ENCODE assay signal across 1 cellular context in genomic region chr10:102422586-102423129, GRCh38.
A peak's percentile ranks its signal among the peaks of the same experiment; 100 is the strongest.
TF ChIP-seq lines count a peak whose summit lies in the region.

No MANE protein-coding gene starts in this region.

TF ChIP-seq in HepG2, 621 proteins besides CTCF, POLR2A, EP300 and RAD21 (continued from another document and continues in another):
- peak; percentile 64; the same call in 1 of the 2 replicates for TF ChIP-seq ZNF280D (CRISPR knock-in tag; IDR thresholded peaks at IDR 0.05)
- peak; percentile 98 for TF ChIP-seq ZNF687 (CRISPR knock-in tag; IDR thresholded peaks at IDR 0.05)
- peak; percentile 90 for TF ChIP-seq ZNF34 (CRISPR knock-in tag; IDR thresholded peaks at IDR 0.05; ENCODE audit: borderline replicate concordance)
- peak; percentile 92 for TF ChIP-seq ELF1 (CRISPR knock-in tag; IDR thresholded peaks at IDR 0.05)
- no peak for TF ChIP-seq SMAD3 (CRISPR knock-in tag; IDR thresholded peaks at IDR 0.05)
- TF ChIP-seq ZNF646 (CRISPR knock-in tag; IDR thresholded peaks at IDR 0.05), result no peak
- TF ChIP-seq NPAS2 (CRISPR knock-in tag; IDR thresholded peaks at IDR 0.05; ENCODE audit: borderline replicate concordance), result no peak
- no peak for TF ChIP-seq CENPT (CRISPR knock-in tag; IDR thresholded peaks at IDR 0.05; ENCODE audit: low read depth)
- TF ChIP-seq ZBTB46 (CRISPR knock-in tag; IDR thresholded peaks at IDR 0.05; ENCODE audit: borderline replicate concordance), result 0 out of 2 replicates have a peak, but pooled peaks have one; percentile 54
- TF ChIP-seq AGO1 (IDR thresholded peaks at IDR 0.05; ENCODE audit: low read depth, low read length, poor library complexity, severe bottlenecking), result peak; percentile 49
- TF ChIP-seq RORA (CRISPR knock-in tag; IDR thresholded peaks at IDR 0.05), result no peak
- TF ChIP-seq NFATC3 (CRISPR knock-in tag; IDR thresholded peaks at IDR 0.05), result no peak
- TF ChIP-seq ZNF44 (CRISPR knock-in tag; IDR thresholded peaks at IDR 0.05), result no peak
- TF ChIP-seq MED13 (CRISPR knock-in tag; IDR thresholded peaks at IDR 0.05), result no peak
- TF ChIP-seq KIAA2018 (CRISPR knock-in tag; IDR thresholded peaks at IDR 0.05; ENCODE audit: borderline replicate concordance), result no peak
- peak; percentile 82 for TF ChIP-seq KDM5B (CRISPR knock-in tag; IDR thresholded peaks at IDR 0.05; ENCODE audit: borderline replicate concordance)
- TF ChIP-seq, protein P1, sequence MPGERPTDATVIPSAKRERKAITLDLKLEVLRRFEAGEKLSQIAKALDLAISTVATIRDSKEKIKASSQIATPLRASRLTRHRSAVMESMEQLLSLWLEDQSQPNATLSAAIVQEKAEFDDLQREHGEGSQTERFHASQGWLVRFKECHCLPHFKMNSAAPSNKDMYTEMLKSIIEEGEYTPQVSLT (CRISPR knock-in tag; IDR thresholded peaks at IDR 0.05; ENCODE audit: borderline replicate concordance, low read depth), result no peak; the same call in 1 of the 2 replicates
- no peak for TF ChIP-seq CHD4 (IDR thresholded peaks at IDR 0.05; ENCODE audit: borderline replicate concordance, low read length)
- TF ChIP-seq RXRA (CRISPR knock-in tag; IDR thresholded peaks at IDR 0.05), result peak; percentile 90
- no peak for TF ChIP-seq ZBTB21 (CRISPR knock-in tag; IDR thresholded peaks at IDR 0.05)
- TF ChIP-seq, protein P2, sequence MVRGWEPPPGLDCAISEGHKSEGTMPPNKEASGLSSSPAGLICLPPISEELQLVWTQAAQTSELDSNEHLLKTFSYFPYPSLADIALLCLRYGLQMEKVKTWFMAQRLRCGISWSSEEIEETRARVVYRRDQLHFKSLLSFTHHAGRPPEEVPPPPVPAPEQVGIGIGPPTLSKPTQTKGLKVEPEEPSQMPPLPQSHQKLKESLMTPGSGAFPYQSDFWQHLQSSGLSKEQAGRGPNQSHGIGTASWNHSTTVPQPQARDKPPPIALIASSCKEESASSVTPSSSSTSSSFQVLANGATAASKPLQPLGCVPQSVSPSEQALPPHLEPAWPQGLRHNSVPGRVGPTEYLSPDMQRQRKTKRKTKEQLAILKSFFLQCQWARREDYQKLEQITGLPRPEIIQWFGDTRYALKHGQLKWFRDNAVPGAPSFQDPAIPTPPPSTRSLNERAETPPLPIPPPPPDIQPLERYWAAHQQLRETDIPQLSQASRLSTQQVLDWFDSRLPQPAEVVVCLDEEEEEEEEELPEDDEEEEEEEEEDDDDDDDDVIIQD (CRISPR knock-in tag; IDR thresholded peaks at IDR 0.05; ENCODE audit: low read depth), result 0 out of 2 replicates have a peak, but pooled peaks have one; percentile 45
- peak; percentile 49; the same call in 1 of the 2 replicates for TF ChIP-seq ESRRA (CRISPR knock-in tag; IDR thresholded peaks at IDR 0.05; ENCODE audit: low read depth)
- TF ChIP-seq ZNF556 (CRISPR knock-in tag; IDR thresholded peaks at IDR 0.05; ENCODE audit: borderline replicate concordance), result peak; percentile 95
- TF ChIP-seq GABPA (IDR thresholded peaks at IDR 0.05; ENCODE audit: low read depth, low read length), result no peak
- no peak for TF ChIP-seq GABPA (CRISPR knock-in tag; IDR thresholded peaks at IDR 0.05; ENCODE audit: low read depth)
- TF ChIP-seq GATA4 (IDR thresholded peaks at IDR 0.05; ENCODE audit: borderline replicate concordance, low read depth), result no peak
- TF ChIP-seq ONECUT2 (CRISPR knock-in tag; IDR thresholded peaks at IDR 0.05), result no peak
